ENCODE assay signal across 9 cellular contexts in genomic region chr12:52010692-52011601, GRCh38.
A peak's percentile ranks its signal among the peaks of the same experiment; 100 is the strongest.
DNase-seq lines count a peak whose midpoint lies in the region; ATAC-seq and TF ChIP-seq lines count a peak whose summit lies in the region.
"Had no signal": no experiment of that assay in that cellular context is flagged by ENCODE, and none has a peak within 500 bp of the region (broad histone marks: within the 10 kb centered on the region; RNA-seq: fewer than 3 reads in every experiment).

No MANE protein-coding gene starts in this region.

- H3K4me3 ChIP-seq in HFF-Myc (replicated peaks; ENCODE audit: low read depth, low read length) = peak overlapping the region; percentile 20; the same call in 1 of the 2 replicates
- H3K4me3 ChIP-seq in iPS-20b (ENCODE audit: low read length) = peak overlapping the region; percentile 30; the same call in 1 of the 2 replicates
- H3K4me3 ChIP-seq in skin epidermis = peak overlapping the region in 1 of 7 experiments; percentile 57

- H3K27ac ChIP-seq in VCaP (peak overlapping the region; percentile 62), iPS-20b (ENCODE audit: low read length) (no peak overlapping the region), skin epidermis (peak overlapping the region in 18 of 21 experiments; percentile 31 to 96 (median 78))

- peaks cover 70% of the 10 kb centered on the region for H3K27me3 ChIP-seq in iPS-20b (ENCODE audit: insufficient read depth, low read length)

- no peaks in the 10 kb centered on the region for H3K9me3 ChIP-seq in iPS-20b (ENCODE audit: insufficient read depth, low read depth, low read length)

- ATAC-seq in HG03342 (IDR thresholded peaks at IDR 0.05; ENCODE audit: unreplicated experiment) (no peak), HG03521 (IDR thresholded peaks at IDR 0.05; ENCODE audit: unreplicated experiment) (no peak)

- TF ChIP-seq CTCF in HFF-Myc (IDR thresholded peaks at IDR 0.05; ENCODE audit: low read depth, low read length, missing control alignments) = no peak
- TF ChIP-seq CTCF in VCaP (conservative IDR thresholded peaks at IDR 0.05) = no peak

- H3K4me1 ChIP-seq in iPS-20b (ENCODE audit: insufficient read depth, low read length) = peaks cover 15% of the 10 kb centered on the region

- no peak for DNase-seq in HFF-Myc (ENCODE audit: extremely low read depth, low read depth)
- no peak for DNase-seq in NCI-H524 treated with DMSO at 0.1 percent for 48 hours (lab: John Stamatoyannopoulos, UW)
- DNase-seq in NCI-H526 (lab: John Stamatoyannopoulos, UW) = no peak
- DNase-seq: activated T-cell treated with anti-CD3 and anti-CD28 coated beads for 4 hours had no signal

- no peaks in the 10 kb centered on the region for H3K36me3 ChIP-seq in iPS-20b (ENCODE audit: insufficient read depth, low read depth, low read length)

- H3K9ac ChIP-seq in iPS-20b (ENCODE audit: low read depth, low read length) = peak overlapping the region; percentile 49; the same call in 1 of the 2 replicates
